Comparison of ENCODE assay signal across 21 cellular contexts in genomic region chr2:129893244-129893643, GRCh38.
A peak's percentile ranks its signal among the peaks of the same experiment; 100 is the strongest.
DNase-seq lines count a peak whose midpoint lies in the region; ATAC-seq lines count a peak whose summit lies in the region.
"Had no signal": no experiment of that assay in that cellular context is flagged by ENCODE, and none has a peak within 500 bp of the region (broad histone marks: within the 10 kb centered on the region; RNA-seq: fewer than 3 reads in every experiment).

No MANE protein-coding gene starts in this region.

- H4K12ac ChIP-seq in trophoblast cell (ENCODE audit: low read depth, low read length), result no peak overlapping the region

- WGBS in trophoblast cell (ENCODE audit: extremely low coverage, insufficient coverage, insufficient read length), result no CpG with 5 or more reads among the region's 8 CpGs

- DNase-seq in mesenteric fat pad (ENCODE audit: low spot score), result peak; percentile 41
- no peak for DNase-seq in trophoblast cell
- DNase-seq in MG63, result no peak
- DNase-seq: 8988T; ACHN; BE2C; C1 segment of cervical spinal cord; CD4-positive, alpha-beta memory T cell; CD4-positive, CD25-positive, alpha-beta regulatory T cell; CD8-positive, alpha-beta memory T cell; COR-L47; DMS 273 treated with DMSO at 0.1 percent for 48 hours; DMS153; DMS53; DMS79; DND-41; EL; GDM1 had no signal

- H2BK5ac ChIP-seq in trophoblast cell (ENCODE audit: low read depth, low read length, poor library complexity), result no peak overlapping the region

- no peak overlapping the region for H2AFZ ChIP-seq in trophoblast cell (ENCODE audit: insufficient read depth, low read length, poor library complexity)

- H3K4me2 ChIP-seq in trophoblast cell (ENCODE audit: low read length), result no peak overlapping the region
- H3K4me2 ChIP-seq: BLaER1 had no signal

- ATAC-seq in HG03196 (IDR thresholded peaks at IDR 0.05; ENCODE audit: unreplicated experiment) (no peak), HG03095 (IDR thresholded peaks at IDR 0.05; ENCODE audit: unreplicated experiment) (no peak)

- H3K27me3 ChIP-seq in trophoblast cell (ENCODE audit: insufficient read depth, low read length) (no peaks in the 10 kb centered on the region), MG63 (no peaks in the 10 kb centered on the region)
- H3K27me3 ChIP-seq: BE2C, BLaER1 had no signal

- H4K8ac ChIP-seq in trophoblast cell (ENCODE audit: low read depth, low read length), result no peak overlapping the region

- H3K9me3 ChIP-seq in trophoblast cell (ENCODE audit: insufficient read depth, low read depth, low read length) (peaks cover 2% of the 10 kb centered on the region), MG63 (no peaks in the 10 kb centered on the region)
- H3K9me3 ChIP-seq: BE2C, BLaER1 had no signal

- H2BK120ac ChIP-seq in trophoblast cell (ENCODE audit: insufficient read depth, low read length, poor library complexity), result no peak overlapping the region

- H2AK5ac ChIP-seq in trophoblast cell (ENCODE audit: low read length), result no peak overlapping the region

- no peaks in the 10 kb centered on the region for H3K79me2 ChIP-seq in trophoblast cell (ENCODE audit: control insufficient read depth, insufficient read depth, low read length, poor library complexity)

- no peak overlapping the region for H4K91ac ChIP-seq in trophoblast cell (ENCODE audit: low read depth, low read length)

- H3K9ac ChIP-seq in trophoblast cell (ENCODE audit: low read length), result no peak overlapping the region
- H3K9ac ChIP-seq: BLaER1 had no signal

- H3K36me3 ChIP-seq in trophoblast cell (ENCODE audit: control insufficient read depth in 1 of 2, insufficient read depth in 2 of 2, low read length in 2 of 2), result no peaks in the 10 kb centered on the region
- no peaks in the 10 kb centered on the region for H3K36me3 ChIP-seq in MG63
- H3K36me3 ChIP-seq: BE2C, BLaER1 had no signal

- no peaks in the 10 kb centered on the region for H3K79me1 ChIP-seq in trophoblast cell (ENCODE audit: low read length)

- no peak overlapping the region for H3K14ac ChIP-seq in trophoblast cell (ENCODE audit: low read length)

- no peak overlapping the region for H3K23ac ChIP-seq in trophoblast cell (ENCODE audit: low read length)

- no peak overlapping the region for H2BK12ac ChIP-seq in trophoblast cell (ENCODE audit: low read length)

- peaks cover 0 to 3% of the 10 kb centered on the region in 2 experiments for H3K4me1 ChIP-seq in trophoblast cell (ENCODE audit: control insufficient read depth in 1 of 2, insufficient read depth in 2 of 2, low read length in 2 of 2)
- H3K4me1 ChIP-seq: BE2C, BLaER1 had no signal

- H3K27ac ChIP-seq in trophoblast cell (ENCODE audit: low read depth, low read length), result no peak overlapping the region
- H3K27ac ChIP-seq: BLaER1 had no signal

- H3K4ac ChIP-seq in trophoblast cell (ENCODE audit: low read depth, low read length), result no peak overlapping the region

- peak overlapping the region; percentile 40 for H3K4me3 ChIP-seq in trophoblast cell (ENCODE audit: low read depth, low read length)
- no peak overlapping the region for H3K4me3 ChIP-seq in MG63
- H3K4me3 ChIP-seq: BLaER1 had no signal

- no peak overlapping the region for H3K18ac ChIP-seq in trophoblast cell (ENCODE audit: low read length)
